ENCODE assay signal across 8 cellular contexts in genomic region chr2:10097352-10098148, GRCh38. TPM values are rescaled to one million over a fixed set of nuclear protein-coding genes. Genes with fewer than 3 reads are reported as not detected.
DNase-seq lines count a peak whose midpoint lies in the region; ATAC-seq and TF ChIP-seq lines count a peak whose summit lies in the region.

No MANE protein-coding gene starts in this region.

- H3K4me3 ChIP-seq in CD8-positive, alpha-beta T cell (ENCODE audit: low read depth, low read length): no peak overlapping the region
- no peak overlapping the region for H3K4me3 ChIP-seq in NT2/D1 (ENCODE audit: insufficient read length, low read depth)
- no peak overlapping the region for H3K4me3 ChIP-seq in heart left ventricle

- H3K27ac ChIP-seq in CD8-positive, alpha-beta T cell (ENCODE audit: low read depth, low read length): no peak overlapping the region
- no peak overlapping the region for H3K27ac ChIP-seq in heart left ventricle

- H3K27me3 ChIP-seq in CD8-positive, alpha-beta T cell (ENCODE audit: insufficient read depth, low read length): no peaks in the 10 kb centered on the region
- H3K27me3 ChIP-seq in NT2/D1 (ENCODE audit: insufficient read depth, insufficient read length) (no peaks in the 10 kb centered on the region), heart left ventricle (peaks cover 0 to 19% (median 5%) of the 10 kb centered on the region in 9 donors)

- no peaks in the 10 kb centered on the region for H3K36me3 Mint-ChIP-seq in CD8-positive, alpha-beta T cell
- H3K36me3 Mint-ChIP-seq in activated naive CD8-positive, alpha-beta T cell treated with anti-CD3 and anti-CD28 coated beads, Interleukin-2, amount 10 ng/mL, durations not matched to agents 7 days and 5 days: no peaks in the 10 kb centered on the region
- no peaks in the 10 kb centered on the region for H3K36me3 Mint-ChIP-seq in progenitor cell of endocrine pancreas (ENCODE audit: insufficient read depth)

- peak in 2 of 7 experiments; percentile 32 to 39 for DNase-seq in CD8-positive, alpha-beta T cell
- DNase-seq in GM19238 (ENCODE audit: insufficient read length, low spot score) (peak; percentile 68), HPDE6-E6E7 (ENCODE audit: extremely low spot score) (peak; percentile 87), NT2/D1 (ENCODE audit: low read depth, low spot score) (peak; percentile 69), heart left ventricle (peak; percentile 61 to 86 (median 68)), progenitor cell of endocrine pancreas (ENCODE audit: low spot score, unreplicated experiment) (peak; percentile 48)
- DNase-seq in activated naive CD8-positive, alpha-beta T cell treated with anti-CD3 and anti-CD28 coated beads, Interleukin-2, amount 10 ng/mL, durations not matched to agents 7 days and 5 days: peak; percentile 54

- CTCF ChIA-PET in CD8-positive, alpha-beta T cell (lab: Charles Lee): interaction anchor here (0.7 to 6.3 kb wide), 17 partner anchors 10 to 578 kb away, joined by 3 to 89 read pairs (median 4); no protein-coding TSS in a partner anchor

- H3K4me1 Mint-ChIP-seq in CD8-positive, alpha-beta T cell (ENCODE audit: low read depth): no peaks in the 10 kb centered on the region
- peaks cover 3% of the 10 kb centered on the region for H3K4me1 Mint-ChIP-seq in activated naive CD8-positive, alpha-beta T cell treated with anti-CD3 and anti-CD28 coated beads, Interleukin-2, amount 10 ng/mL, durations not matched to agents 7 days and 5 days
- peaks cover 4% of the 10 kb centered on the region for H3K4me1 Mint-ChIP-seq in progenitor cell of endocrine pancreas (ENCODE audit: low read depth)

- H3K9me3 ChIP-seq in CD8-positive, alpha-beta T cell (ENCODE audit: low read length): no peaks in the 10 kb centered on the region
- H3K9me3 ChIP-seq in NT2/D1 (ENCODE audit: insufficient read depth, low read length) (no peaks in the 10 kb centered on the region), heart left ventricle (no peaks in the 10 kb centered on the region)

- no peaks in the 10 kb centered on the region for H3K4me1 ChIP-seq in CD8-positive, alpha-beta T cell (ENCODE audit: insufficient read depth, low read length)
- H3K4me1 ChIP-seq in NT2/D1 (ENCODE audit: insufficient read depth, insufficient read length) (peaks cover 2% of the 10 kb centered on the region), heart left ventricle (peaks cover 0 to 15% (median 2%) of the 10 kb centered on the region in 12 donors)

- no peak overlapping the region for H3K9ac ChIP-seq in NT2/D1 (ENCODE audit: insufficient read length, low read depth)

- no peaks in the 10 kb centered on the region for H3K9me3 Mint-ChIP-seq in CD8-positive, alpha-beta T cell
- H3K9me3 Mint-ChIP-seq in activated naive CD8-positive, alpha-beta T cell treated with anti-CD3 and anti-CD28 coated beads, Interleukin-2, amount 10 ng/mL, durations not matched to agents 7 days and 5 days: peaks cover 2% of the 10 kb centered on the region
- H3K9me3 Mint-ChIP-seq in progenitor cell of endocrine pancreas (ENCODE audit: low read depth): no peaks in the 10 kb centered on the region

- peak; percentile 67 for TF ChIP-seq CTCF in CD8-positive, alpha-beta T cell (IDR thresholded peaks at IDR 0.05)
- peak; percentile 71 to 96 (median 90) for TF ChIP-seq CTCF in heart left ventricle (IDR thresholded peaks at IDR 0.05)
- peak; percentile 89 for TF ChIP-seq CTCF in progenitor cell of endocrine pancreas (IDR thresholded peaks at IDR 0.05; ENCODE audit: unreplicated experiment)

- H3K4me3 Mint-ChIP-seq in CD8-positive, alpha-beta T cell: no peak overlapping the region
- H3K4me3 Mint-ChIP-seq in activated naive CD8-positive, alpha-beta T cell treated with anti-CD3 and anti-CD28 coated beads, Interleukin-2, amount 10 ng/mL, durations not matched to agents 7 days and 5 days: no peak overlapping the region
- H3K4me3 Mint-ChIP-seq in progenitor cell of endocrine pancreas (ENCODE audit: low read depth): no peak overlapping the region

- WGBS in heart left ventricle, 4 donors: 35 to 57% (median 43%) methylated on average over 10 to 16 of the region's 16 CpGs

- intact Hi-C loops in CD8-positive, alpha-beta T cell (cut with DNase I, micrococcal nuclease): loop anchor here (1.0 kb wide), 1 partner anchor 25 kb away; no protein-coding TSS in a partner anchor
- intact Hi-C loops in heart left ventricle (cut with DNase I): loop anchor here in 7 of 10 donors (1.0 to 10.0 kb wide), 4 partner anchors 25 to 293 kb away; no protein-coding TSS in a partner anchor

- H3K27me3 Mint-ChIP-seq in CD8-positive, alpha-beta T cell (ENCODE audit: low read depth): peaks cover 32% of the 10 kb centered on the region
- H3K27me3 Mint-ChIP-seq in activated naive CD8-positive, alpha-beta T cell treated with anti-CD3 and anti-CD28 coated beads, Interleukin-2, amount 10 ng/mL, durations not matched to agents 7 days and 5 days: peaks cover 42% of the 10 kb centered on the region
- H3K27me3 Mint-ChIP-seq in progenitor cell of endocrine pancreas: peaks cover 15% of the 10 kb centered on the region

- TF ChIP-seq POLR2A in heart left ventricle (IDR thresholded peaks at IDR 0.05): no peak

- peak; percentile 62 for ATAC-seq in CD8-positive, alpha-beta T cell
- ATAC-seq in activated naive CD8-positive, alpha-beta T cell treated with anti-CD3 and anti-CD28 coated beads, Interleukin-2, amount 10 ng/mL, durations not matched to agents 7 days and 5 days (ENCODE audit: low read depth): peak; percentile 76
- ATAC-seq in heart left ventricle (peak; percentile 79 to 97 (median 93)), GM18519 (IDR thresholded peaks at IDR 0.05; ENCODE audit: low FRiP score, unreplicated experiment) (no peak)

- POLR2A ChIA-PET in CD8-positive, alpha-beta T cell (lab: Charles Lee): interaction anchor here (1.4 kb wide), 1 partner anchor 25 kb away, joined by 3 read pairs; no protein-coding TSS in a partner anchor
- POLR2A ChIA-PET in activated naive CD8-positive, alpha-beta T cell treated with anti-CD3 and anti-CD28 coated beads, Interleukin-2, amount 10 ng/mL, durations not matched to agents 7 days and 5 days (lab: Charles Lee): interaction anchor here (1.1 to 1.6 kb wide), 2 partner anchors 21 to 25 kb away, joined by 3 to 6 read pairs; no protein-coding TSS in a partner anchor

- H3K27ac Mint-ChIP-seq in CD8-positive, alpha-beta T cell: no peak overlapping the region
- H3K27ac Mint-ChIP-seq in activated naive CD8-positive, alpha-beta T cell treated with anti-CD3 and anti-CD28 coated beads, Interleukin-2, amount 10 ng/mL, durations not matched to agents 7 days and 5 days: no peak overlapping the region
- H3K27ac Mint-ChIP-seq in progenitor cell of endocrine pancreas: peak overlapping the region; percentile 80

- no peaks in the 10 kb centered on the region for H3K36me3 ChIP-seq in CD8-positive, alpha-beta T cell (ENCODE audit: insufficient read depth, low read length)
- no peaks in the 10 kb centered on the region for H3K36me3 ChIP-seq in NT2/D1 (ENCODE audit: insufficient read depth, insufficient read length, low read length)
- no peaks in the 10 kb centered on the region for H3K36me3 ChIP-seq in heart left ventricle

RNA-seq across cellular contexts. Expression of gene CYS1, which starts 17.3 kb away (rescaled TPM):
- total RNA-seq in CD8-positive, alpha-beta T cell: not detected
- total RNA-seq in activated naive CD8-positive, alpha-beta T cell treated with anti-CD3 and anti-CD28 coated beads, Interleukin-2, amount 10 ng/mL, durations not matched to agents 7 days and 5 days: under 1 TPM; 0.11 to 0.14 TPM
- total RNA-seq in heart left ventricle (1 to 10 TPM; 1.3 to 9.1 (median 2.6) TPM), progenitor cell of endocrine pancreas (2.3 and 2.5 TPM in 2 replicates)
- polyA plus RNA-seq in heart left ventricle: 1 to 10 TPM in 1 of 2 donors, under 1 TPM in 1; 0.42 to 1.3 TPM

RNA-seq across cellular contexts. Expression of gene RRM2, which starts 25.0 kb away (rescaled TPM):
- total RNA-seq in CD8-positive, alpha-beta T cell: 1 to 10 TPM; 1.6 to 2.1 TPM
- 100 to 1,000 TPM; 320 to 355 TPM for total RNA-seq in activated naive CD8-positive, alpha-beta T cell treated with anti-CD3 and anti-CD28 coated beads, Interleukin-2, amount 10 ng/mL, durations not matched to agents 7 days and 5 days
- 10 to 100 TPM in 1 of 9 donors, 1 to 10 TPM in 4, under 1 TPM in 3, not detected in 1; 0.09 to 32.6 (median 1.3) TPM for total RNA-seq in heart left ventricle
- under 1 TPM; 0.08 to 0.44 TPM for polyA plus RNA-seq in heart left ventricle
- total RNA-seq in progenitor cell of endocrine pancreas: 70.3 and 79.8 TPM in 2 replicates

RNA-seq across cellular contexts. Expression of gene KLF11, which starts 54.2 kb away (rescaled TPM):
- total RNA-seq in CD8-positive, alpha-beta T cell: 10 to 100 TPM; 28.6 to 30.3 TPM
- total RNA-seq in activated naive CD8-positive, alpha-beta T cell treated with anti-CD3 and anti-CD28 coated beads, Interleukin-2, amount 10 ng/mL, durations not matched to agents 7 days and 5 days: 1 to 10 TPM; 6.8 to 7.1 TPM
- total RNA-seq in heart left ventricle (10 to 100 TPM; 11.8 to 43.8 (median 21.4) TPM), progenitor cell of endocrine pancreas (3.5 and 4.6 TPM in 2 replicates)
- polyA plus RNA-seq in heart left ventricle: 1 to 10 TPM; 5.4 to 8.0 TPM
